Comparison of ENCODE assay signal across 1 cellular context in the genomic region with DNA sequence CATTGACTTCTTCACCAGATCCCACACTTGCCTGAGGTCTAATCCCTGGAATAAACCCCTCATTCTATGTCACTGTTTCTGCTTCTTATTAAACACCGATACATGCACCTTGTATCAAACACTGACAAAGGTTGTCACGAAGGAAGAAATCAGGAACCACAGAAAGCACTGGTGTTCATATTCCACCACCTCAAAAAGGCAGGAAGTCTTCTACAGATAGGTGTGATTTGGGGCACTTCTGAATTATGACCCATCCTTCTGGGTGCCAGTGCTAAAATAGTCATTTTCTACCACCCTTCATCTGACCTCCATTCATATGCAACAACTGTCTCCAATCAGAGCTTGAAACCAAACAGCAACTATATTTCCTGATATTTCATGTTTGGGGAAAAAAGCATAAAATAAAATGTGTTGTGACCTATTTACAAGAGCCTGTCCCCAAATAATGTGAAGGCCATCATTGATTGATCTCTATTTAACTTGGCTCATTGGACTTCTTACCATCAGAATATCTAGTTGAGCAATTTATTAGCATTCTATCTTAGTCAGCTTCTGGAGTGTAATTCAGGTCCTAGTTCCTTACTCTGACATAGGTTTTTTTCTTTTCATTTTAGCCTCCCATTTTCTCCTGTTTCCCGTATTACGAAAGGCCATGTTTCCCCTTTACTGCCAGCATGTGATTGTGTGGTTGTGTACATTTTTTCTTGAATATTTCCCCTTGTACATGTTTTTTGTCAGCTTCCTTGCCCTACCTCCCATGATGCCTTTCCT.
A peak's percentile ranks its signal among the peaks of the same experiment; 100 is the strongest.
TF ChIP-seq lines count a peak whose summit lies in the region.

No MANE protein-coding gene starts in this region.

TF ChIP-seq in K562, 482 proteins besides CTCF, POLR2A, EP300 and RAD21:
- 0 out of 2 replicates have a peak, but pooled peaks have one; percentile 22 for TF ChIP-seq ILK (tag; IDR thresholded peaks at IDR 0.05; ENCODE audit: borderline replicate concordance, low read depth)
- TF ChIP-seq NFATC3 (IDR thresholded peaks at IDR 0.05) = no peak
- peak; percentile 50; the same call in 1 of the 2 replicates for TF ChIP-seq ZNF175 (CRISPR knock-in tag; IDR thresholded peaks at IDR 0.05; ENCODE audit: low read depth)
- TF ChIP-seq THRB (CRISPR knock-in tag; conservative IDR thresholded peaks at IDR 0.05) = 0 out of 2 replicates have a peak, but pooled peaks have one; percentile 36
- no peak for TF ChIP-seq NELFE (IDR thresholded peaks at IDR 0.05; ENCODE audit: insufficient read depth, insufficient read length)
- peak; percentile 81; the same call in 1 of the 2 replicates for TF ChIP-seq HBP1 (CRISPR knock-in tag; IDR thresholded peaks at IDR 0.05)
- TF ChIP-seq, protein P1, sequence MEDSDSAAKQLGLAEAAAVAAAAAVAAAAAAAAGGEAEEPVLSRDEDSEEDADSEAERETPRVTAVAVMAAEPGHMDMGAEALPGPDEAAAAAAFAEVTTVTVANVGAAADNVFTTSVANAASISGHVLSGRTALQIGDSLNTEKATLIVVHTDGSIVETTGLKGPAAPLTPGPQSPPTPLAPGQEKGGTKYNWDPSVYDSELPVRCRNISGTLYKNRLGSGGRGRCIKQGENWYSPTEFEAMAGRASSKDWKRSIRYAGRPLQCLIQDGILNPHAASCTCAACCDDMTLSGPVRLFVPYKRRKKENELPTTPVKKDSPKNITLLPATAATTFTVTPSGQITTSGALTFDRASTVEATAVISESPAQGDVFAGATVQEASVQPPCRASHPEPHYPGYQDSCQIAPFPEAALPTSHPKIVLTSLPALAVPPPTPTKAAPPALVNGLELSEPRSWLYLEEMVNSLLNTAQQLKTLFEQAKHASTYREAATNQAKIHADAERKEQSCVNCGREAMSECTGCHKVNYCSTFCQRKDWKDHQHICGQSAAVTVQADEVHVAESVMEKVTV (CRISPR knock-in tag; IDR thresholded peaks at IDR 0.05) = 0 out of 2 replicates have a peak, but pooled peaks have one; percentile 10
- no peak for TF ChIP-seq PTBP1 (IDR thresholded peaks at IDR 0.05; ENCODE audit: low read depth, low read length)
- TF ChIP-seq ZNF79 (CRISPR knock-in tag; IDR thresholded peaks at IDR 0.05; ENCODE audit: low read depth) = peak; percentile 85
- TF ChIP-seq POLR2AphosphoS2 (IDR thresholded peaks at IDR 0.05; ENCODE audit: low read length) = 0 out of 2 replicates have a peak, but pooled peaks have one; percentile 57
- 0 out of 2 replicates have a peak, but pooled peaks have one; percentile 71 for TF ChIP-seq OTX1 (CRISPR knock-in tag; IDR thresholded peaks at IDR 0.05)
- no peak for TF ChIP-seq BMI1 (IDR thresholded peaks at IDR 0.05; ENCODE audit: low read length)
- 0 out of 2 replicates have a peak, but pooled peaks have one; percentile 3 for TF ChIP-seq BACH1 (tag; IDR thresholded peaks at IDR 0.05)
